23 cellular contexts compared by ENCODE assay signal in the genomic region with DNA sequence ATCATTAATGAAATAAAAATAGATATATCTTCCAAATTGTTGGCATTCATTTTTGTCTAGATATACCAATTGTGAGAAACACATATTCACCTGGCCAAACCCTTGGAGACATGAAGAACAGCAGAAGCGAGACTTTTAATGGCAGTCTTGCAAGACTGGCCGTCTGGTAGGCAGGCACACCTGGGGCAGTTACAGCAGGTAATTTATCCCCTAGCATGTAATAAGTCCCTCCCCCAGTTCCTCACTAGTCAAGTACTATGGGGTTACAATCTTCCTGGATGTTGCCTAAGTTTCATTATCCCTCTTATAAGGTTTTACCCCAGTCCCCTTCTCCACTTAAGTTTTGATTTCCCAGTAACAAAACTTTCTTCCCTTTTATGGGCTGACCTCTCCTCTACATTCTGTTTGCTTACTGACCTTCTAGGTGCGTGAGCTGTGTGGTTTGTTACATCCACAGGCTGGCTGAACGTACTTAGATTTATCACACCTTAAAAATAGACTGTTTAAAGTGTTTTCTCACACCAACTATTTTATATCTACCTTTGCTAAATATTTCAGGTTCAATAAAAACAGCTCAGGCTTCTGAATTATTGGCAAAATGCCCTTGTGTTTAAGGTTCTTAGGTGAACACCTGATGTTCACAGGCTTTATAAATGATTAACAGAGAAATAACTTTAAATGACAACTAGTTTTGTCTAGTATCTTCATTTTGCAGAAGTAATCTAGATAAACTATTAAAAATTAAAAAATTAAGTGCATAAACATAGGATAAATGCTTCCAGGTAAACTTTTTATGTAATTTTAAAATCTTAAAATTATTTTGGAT.
"Had no signal": no experiment of that assay in that cellular context is flagged by ENCODE, and none has a peak within 500 bp of the region (broad histone marks: within the 10 kb centered on the region; RNA-seq: fewer than 3 reads in every experiment).

No MANE protein-coding gene starts in this region.

- H3K27ac ChIP-seq: cardiac muscle cell, epithelial cell of prostate, gastroesophageal sphincter, left lung, transverse colon, vagina had no signal

- H3K4me1 Mint-ChIP-seq: activated naive CD8-positive, alpha-beta T cell treated with anti-CD3 and anti-CD28 coated beads, Interleukin-2, amount 10 ng/mL, durations not matched to agents 7 days and 5 days; mesothelial cell of epicardium; stimulated activated naive B cell treated with anti-CD40 and anti-IgM and Interleukin-4, amounts not matched to agents 10 μg/mL and 1 μg/mL and 100 μg/mL, for 72 hours had no signal

- H3K27me3 ChIP-seq: cardiac muscle cell, gastroesophageal sphincter, left lung, transverse colon, vagina had no signal

- H3K9me3 ChIP-seq: gastroesophageal sphincter, left lung, transverse colon, vagina had no signal

- H3K4me3 Mint-ChIP-seq: activated CD4-positive, alpha-beta memory T cell treated with anti-CD3 and anti-CD28 coated beads for 36 hours; activated naive CD4-positive, alpha-beta T cell treated with anti-CD3 and anti-CD28 coated beads for 36 hours; activated naive CD8-positive, alpha-beta T cell treated with anti-CD3 and anti-CD28 coated beads, Interleukin-2, amount 10 ng/mL, durations not matched to agents 7 days and 5 days; mesothelial cell of epicardium; nephron progenitor cell; stimulated activated naive B cell treated with anti-CD40 and anti-IgM and Interleukin-4, amounts not matched to agents 10 μg/mL and 1 μg/mL and 100 μg/mL, for 72 hours; T-helper 1 cell treated with Interleukin-12 subunit alpha and Interleukin-12 subunit beta and Interleukin-4 antibody, amounts not matched to agents 30 μg/mL and 1 μg/mL, for 36 hours had no signal

- H3K4me2 ChIP-seq: smooth muscle cell had no signal

- DNase-seq: activated CD4-positive, alpha-beta memory T cell treated with anti-CD3 and anti-CD28 coated beads for 36 hours; activated CD4-positive, alpha-beta T cell treated with anti-CD3 and anti-CD28 coated beads for 48 hours; activated CD4-positive, CD25-positive, alpha-beta regulatory T cell; activated effector memory CD4-positive, alpha-beta T cell treated with Interleukin-2 at 50 U/mL for 16 hours; activated naive CD4-positive, alpha-beta T cell treated with anti-CD3 and anti-CD28 coated beads for 36 hours; activated naive CD8-positive, alpha-beta T cell treated with anti-CD3 and anti-CD28 coated beads, Interleukin-2, amount 10 ng/mL, durations not matched to agents 7 days and 5 days; activated T-cell treated with anti-CD3 and anti-CD28 coated beads, Interleukin-2, amount 50 U/mL, for 48 hours; head of caudate nucleus; islet precursor cell; left lung; nephron progenitor cell; stimulated activated CD4-positive, alpha-beta T cell treated with anti-CD3 and anti-CD28 coated beads, Interleukin-15, amount 100 ng/mL, for 24 hours; stimulated activated naive B cell treated with anti-CD40 and anti-IgM and Interleukin-4, amounts not matched to agents 10 μg/mL and 1 μg/mL and 100 μg/mL, for 72 hours; T1000; transverse colon had no signal

- H3K36me3 Mint-ChIP-seq: activated CD4-positive, alpha-beta memory T cell treated with anti-CD3 and anti-CD28 coated beads for 36 hours; activated naive CD8-positive, alpha-beta T cell treated with anti-CD3 and anti-CD28 coated beads, Interleukin-2, amount 10 ng/mL, durations not matched to agents 7 days and 5 days; mesothelial cell of epicardium; stimulated activated naive B cell treated with anti-CD40 and anti-IgM and Interleukin-4, amounts not matched to agents 10 μg/mL and 1 μg/mL and 100 μg/mL, for 72 hours had no signal

- H3K27ac Mint-ChIP-seq: activated CD4-positive, alpha-beta memory T cell treated with anti-CD3 and anti-CD28 coated beads for 36 hours; activated naive CD4-positive, alpha-beta T cell treated with anti-CD3 and anti-CD28 coated beads for 36 hours; activated naive CD8-positive, alpha-beta T cell treated with anti-CD3 and anti-CD28 coated beads, Interleukin-2, amount 10 ng/mL, durations not matched to agents 7 days and 5 days; mesothelial cell of epicardium; nephron progenitor cell; stimulated activated naive B cell treated with anti-CD40 and anti-IgM and Interleukin-4, amounts not matched to agents 10 μg/mL and 1 μg/mL and 100 μg/mL, for 72 hours; T-helper 1 cell treated with Interleukin-12 subunit alpha and Interleukin-12 subunit beta and Interleukin-4 antibody, amounts not matched to agents 30 μg/mL and 1 μg/mL, for 36 hours had no signal

- H3K4me3 ChIP-seq: cardiac muscle cell, gastroesophageal sphincter, left lung, smooth muscle cell, transverse colon, vagina had no signal

- ATAC-seq: gastroesophageal sphincter; left lung; sciatic nerve; stimulated activated naive B cell treated with anti-CD40 and anti-IgM and Interleukin-4, amounts not matched to agents 10 μg/mL and 1 μg/mL and 100 μg/mL, for 72 hours had no signal

- H3K27me3 Mint-ChIP-seq: activated CD4-positive, alpha-beta memory T cell treated with anti-CD3 and anti-CD28 coated beads for 36 hours; activated naive CD8-positive, alpha-beta T cell treated with anti-CD3 and anti-CD28 coated beads, Interleukin-2, amount 10 ng/mL, durations not matched to agents 7 days and 5 days; stimulated activated naive B cell treated with anti-CD40 and anti-IgM and Interleukin-4, amounts not matched to agents 10 μg/mL and 1 μg/mL and 100 μg/mL, for 72 hours had no signal

- H3K4me1 ChIP-seq: gastroesophageal sphincter, left lung, vagina had no signal

- H3K9me3 Mint-ChIP-seq: activated naive CD4-positive, alpha-beta T cell treated with anti-CD3 and anti-CD28 coated beads for 36 hours; stimulated activated naive B cell treated with anti-CD40 and anti-IgM and Interleukin-4, amounts not matched to agents 10 μg/mL and 1 μg/mL and 100 μg/mL, for 72 hours; T-helper 1 cell treated with Interleukin-12 subunit alpha and Interleukin-12 subunit beta and Interleukin-4 antibody, amounts not matched to agents 30 μg/mL and 1 μg/mL, for 36 hours had no signal

- H3K36me3 ChIP-seq: cardiac muscle cell, gastroesophageal sphincter, left lung, transverse colon, vagina had no signal
